In the genomic region with DNA sequence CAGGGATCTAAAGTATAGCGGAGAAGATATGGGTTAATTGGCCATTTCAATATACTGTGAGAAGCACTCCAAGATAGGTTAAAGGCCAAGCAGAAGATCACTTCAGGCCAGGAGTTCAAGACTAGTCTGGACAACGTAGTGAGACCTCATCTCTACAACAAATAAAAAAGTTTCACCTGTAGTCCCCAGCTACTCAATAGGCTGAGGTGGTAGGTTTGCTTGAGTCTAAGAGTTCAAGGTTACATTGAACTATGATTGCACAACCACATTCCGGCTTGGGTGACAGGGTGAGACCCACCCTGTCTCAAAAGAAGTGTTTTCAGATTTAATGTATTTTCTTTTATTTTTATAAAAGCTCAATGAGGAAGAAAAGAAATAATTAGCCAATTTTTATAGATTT, we compare ENCODE assay signal across 2 cellular contexts.
TF ChIP-seq lines count a peak whose summit lies in the region.

No MANE protein-coding gene starts in this region.

TF ChIP-seq in Ishikawa, 13 proteins besides CTCF, POLR2A, EP300 and RAD21:
- TF ChIP-seq CEBPB (IDR thresholded peaks at IDR 0.05) (peak; percentile 39; the same call in 1 of the 2 replicates), FOXM1 (IDR thresholded peaks at IDR 0.05; ENCODE audit: borderline replicate concordance, low read depth) (no peak), NFIC (IDR thresholded peaks at IDR 0.05) (no peak), YY1 (IDR thresholded peaks at IDR 0.05; ENCODE audit: low read depth) (no peak), CREB1 (IDR thresholded peaks at IDR 0.05; ENCODE audit: low read depth) (no peak)
- TF ChIP-seq, protein P1, sequence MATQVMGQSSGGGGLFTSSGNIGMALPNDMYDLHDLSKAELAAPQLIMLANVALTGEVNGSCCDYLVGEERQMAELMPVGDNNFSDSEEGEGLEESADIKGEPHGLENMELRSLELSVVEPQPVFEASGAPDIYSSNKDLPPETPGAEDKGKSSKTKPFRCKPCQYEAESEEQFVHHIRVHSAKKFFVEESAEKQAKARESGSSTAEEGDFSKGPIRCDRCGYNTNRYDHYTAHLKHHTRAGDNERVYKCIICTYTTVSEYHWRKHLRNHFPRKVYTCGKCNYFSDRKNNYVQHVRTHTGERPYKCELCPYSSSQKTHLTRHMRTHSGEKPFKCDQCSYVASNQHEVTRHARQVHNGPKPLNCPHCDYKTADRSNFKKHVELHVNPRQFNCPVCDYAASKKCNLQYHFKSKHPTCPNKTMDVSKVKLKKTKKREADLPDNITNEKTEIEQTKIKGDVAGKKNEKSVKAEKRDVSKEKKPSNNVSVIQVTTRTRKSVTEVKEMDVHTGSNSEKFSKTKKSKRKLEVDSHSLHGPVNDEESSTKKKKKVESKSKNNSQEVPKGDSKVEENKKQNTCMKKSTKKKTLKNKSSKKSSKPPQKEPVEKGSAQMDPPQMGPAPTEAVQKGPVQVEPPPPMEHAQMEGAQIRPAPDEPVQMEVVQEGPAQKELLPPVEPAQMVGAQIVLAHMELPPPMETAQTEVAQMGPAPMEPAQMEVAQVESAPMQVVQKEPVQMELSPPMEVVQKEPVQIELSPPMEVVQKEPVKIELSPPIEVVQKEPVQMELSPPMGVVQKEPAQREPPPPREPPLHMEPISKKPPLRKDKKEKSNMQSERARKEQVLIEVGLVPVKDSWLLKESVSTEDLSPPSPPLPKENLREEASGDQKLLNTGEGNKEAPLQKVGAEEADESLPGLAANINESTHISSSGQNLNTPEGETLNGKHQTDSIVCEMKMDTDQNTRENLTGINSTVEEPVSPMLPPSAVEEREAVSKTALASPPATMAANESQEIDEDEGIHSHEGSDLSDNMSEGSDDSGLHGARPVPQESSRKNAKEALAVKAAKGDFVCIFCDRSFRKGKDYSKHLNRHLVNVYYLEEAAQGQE (IDR thresholded peaks at IDR 0.05; ENCODE audit: low read depth): no peak

TF ChIP-seq in HepG2, 621 proteins besides CTCF, POLR2A, EP300 and RAD21 (continues in another document):
- TF ChIP-seq SMC3 (IDR thresholded peaks at IDR 0.05; ENCODE audit: low read length) (peak; percentile 36; the same call in 1 of the 2 replicates), SMAD9 (CRISPR knock-in tag; IDR thresholded peaks at IDR 0.05) (no peak), MED1 (CRISPR knock-in tag; IDR thresholded peaks at IDR 0.05) (peak; percentile 18; the same call in 1 of the 2 replicates), POGZ (CRISPR knock-in tag; IDR thresholded peaks at IDR 0.05) (peak; percentile 43; the same call in 1 of the 2 replicates), CEBPB (IDR thresholded peaks at IDR 0.05; ENCODE audit: borderline replicate concordance, low read depth, low read length) (peak; percentile 98), ARID2 (CRISPR knock-in tag; IDR thresholded peaks at IDR 0.05; ENCODE audit: borderline replicate concordance) (no peak), NR2C2 (CRISPR knock-in tag; IDR thresholded peaks at IDR 0.05; ENCODE audit: borderline replicate concordance) (peak; percentile 61), MIXL1 (CRISPR knock-in tag; IDR thresholded peaks at IDR 0.05) (0 out of 2 replicates have a peak, but pooled peaks have one; percentile 50), CEBPG (CRISPR knock-in tag; IDR thresholded peaks at IDR 0.05) (peak; percentile 95), ZNF558 (CRISPR knock-in tag; IDR thresholded peaks at IDR 0.05; ENCODE audit: borderline replicate concordance) (no peak), SIX4 (CRISPR knock-in tag; IDR thresholded peaks at IDR 0.05) (0 out of 2 replicates have a peak, but pooled peaks have one; percentile 44), NFYC (CRISPR knock-in tag; IDR thresholded peaks at IDR 0.05) (no peak), SOX6 (IDR thresholded peaks at IDR 0.05) (no peak), SOX6 (CRISPR knock-in tag; IDR thresholded peaks at IDR 0.05) (peak; percentile 65), PHF20 (CRISPR knock-in tag; IDR thresholded peaks at IDR 0.05) (no peak), RXRA (CRISPR knock-in tag; IDR thresholded peaks at IDR 0.05) (peak; percentile 58; the same call in 1 of the 2 replicates), RBM22 (optimal IDR thresholded peaks at IDR 0.05; ENCODE audit: low read length) (no peak), ZNF614 (CRISPR knock-in tag; IDR thresholded peaks at IDR 0.05; ENCODE audit: borderline replicate concordance) (peak; percentile 44; the same call in 1 of the 2 replicates), ZFYVE20 (CRISPR knock-in tag; IDR thresholded peaks at IDR 0.05; ENCODE audit: borderline replicate concordance, low read depth) (no peak), SALL1 (CRISPR knock-in tag; IDR thresholded peaks at IDR 0.05) (peak; percentile 14; the same call in 1 of the 2 replicates), SOX13 (IDR thresholded peaks at IDR 0.05) (no peak), SOX13 (CRISPR knock-in tag; conservative IDR thresholded peaks at IDR 0.05 in 1 of 2, IDR thresholded peaks at IDR 0.05 in 1 of 2) (peak in 1 of 2 experiments; percentile 63; a peak in 1 of 4 replicates), NR2F2 (IDR thresholded peaks at IDR 0.05; ENCODE audit: borderline replicate concordance, low read depth) (peak; percentile 50; the same call in 1 of the 2 replicates), KAT8 (CRISPR knock-in tag; IDR thresholded peaks at IDR 0.05) (peak; percentile 45; the same call in 1 of the 2 replicates), KDM5B (CRISPR knock-in tag; IDR thresholded peaks at IDR 0.05; ENCODE audit: borderline replicate concordance) (no peak), HMG20A (CRISPR knock-in tag; IDR thresholded peaks at IDR 0.05; ENCODE audit: borderline replicate concordance) (peak; percentile 73; the same call in 1 of the 2 replicates), ZNF569 (CRISPR knock-in tag; IDR thresholded peaks at IDR 0.05; ENCODE audit: borderline replicate concordance) (no peak), KMT2A (CRISPR knock-in tag; IDR thresholded peaks at IDR 0.05) (no peak), TEAD2 (CRISPR knock-in tag; IDR thresholded peaks at IDR 0.05) (no peak), HDAC2 (CRISPR knock-in tag; IDR thresholded peaks at IDR 0.05) (peak; percentile 70; the same call in 1 of the 2 replicates), TEAD3 (CRISPR knock-in tag; optimal IDR thresholded peaks at IDR 0.05; ENCODE audit: borderline replicate concordance) (peak; percentile 96), SKI (IDR thresholded peaks at IDR 0.05; ENCODE audit: partially characterized antibody) (peak; percentile 38), NCOR1 (IDR thresholded peaks at IDR 0.05; ENCODE audit: borderline replicate concordance, low read length) (peak; percentile 72; the same call in 1 of the 2 replicates), NCOA2 (CRISPR knock-in tag; IDR thresholded peaks at IDR 0.05) (peak; percentile 64), SIX1 (CRISPR knock-in tag; IDR thresholded peaks at IDR 0.05; ENCODE audit: borderline replicate concordance) (peak; percentile 41; the same call in 1 of the 2 replicates), FOXA1 (IDR thresholded peaks at IDR 0.05) (no peak), FOXA1 (CRISPR knock-in tag; IDR thresholded peaks at IDR 0.05) (no peak), ZNF644 (CRISPR knock-in tag; IDR thresholded peaks at IDR 0.05; ENCODE audit: low read depth) (peak; percentile 50; the same call in 1 of the 2 replicates)
- TF ChIP-seq, protein P2, sequence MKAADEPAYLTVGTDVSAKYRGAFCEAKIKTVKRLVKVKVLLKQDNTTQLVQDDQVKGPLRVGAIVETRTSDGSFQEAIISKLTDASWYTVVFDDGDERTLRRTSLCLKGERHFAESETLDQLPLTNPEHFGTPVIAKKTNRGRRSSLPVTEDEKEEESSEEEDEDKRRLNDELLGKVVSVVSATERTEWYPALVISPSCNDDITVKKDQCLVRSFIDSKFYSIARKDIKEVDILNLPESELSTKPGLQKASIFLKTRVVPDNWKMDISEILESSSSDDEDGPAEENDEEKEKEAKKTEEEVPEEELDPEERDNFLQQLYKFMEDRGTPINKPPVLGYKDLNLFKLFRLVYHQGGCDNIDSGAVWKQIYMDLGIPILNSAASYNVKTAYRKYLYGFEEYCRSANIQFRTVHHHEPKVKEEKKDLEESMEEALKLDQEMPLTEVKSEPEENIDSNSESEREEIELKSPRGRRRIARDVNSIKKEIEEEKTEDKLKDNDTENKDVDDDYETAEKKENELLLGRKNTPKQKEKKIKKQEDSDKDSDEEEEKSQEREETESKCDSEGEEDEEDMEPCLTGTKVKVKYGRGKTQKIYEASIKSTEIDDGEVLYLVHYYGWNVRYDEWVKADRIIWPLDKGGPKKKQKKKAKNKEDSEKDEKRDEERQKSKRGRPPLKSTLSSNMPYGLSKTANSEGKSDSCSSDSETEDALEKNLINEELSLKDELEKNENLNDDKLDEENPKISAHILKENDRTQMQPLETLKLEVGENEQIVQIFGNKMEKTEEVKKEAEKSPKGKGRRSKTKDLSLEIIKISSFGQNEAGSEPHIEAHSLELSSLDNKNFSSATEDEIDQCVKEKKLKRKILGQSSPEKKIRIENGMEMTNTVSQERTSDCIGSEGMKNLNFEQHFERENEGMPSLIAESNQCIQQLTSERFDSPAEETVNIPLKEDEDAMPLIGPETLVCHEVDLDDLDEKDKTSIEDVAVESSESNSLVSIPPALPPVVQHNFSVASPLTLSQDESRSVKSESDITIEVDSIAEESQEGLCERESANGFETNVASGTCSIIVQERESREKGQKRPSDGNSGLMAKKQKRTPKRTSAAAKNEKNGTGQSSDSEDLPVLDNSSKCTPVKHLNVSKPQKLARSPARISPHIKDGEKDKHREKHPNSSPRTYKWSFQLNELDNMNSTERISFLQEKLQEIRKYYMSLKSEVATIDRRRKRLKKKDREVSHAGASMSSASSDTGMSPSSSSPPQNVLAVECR (CRISPR knock-in tag; IDR thresholded peaks at IDR 0.05; ENCODE audit: borderline replicate concordance): peak; percentile 38; the same call in 1 of the 2 replicates
- TF ChIP-seq, protein P3, sequence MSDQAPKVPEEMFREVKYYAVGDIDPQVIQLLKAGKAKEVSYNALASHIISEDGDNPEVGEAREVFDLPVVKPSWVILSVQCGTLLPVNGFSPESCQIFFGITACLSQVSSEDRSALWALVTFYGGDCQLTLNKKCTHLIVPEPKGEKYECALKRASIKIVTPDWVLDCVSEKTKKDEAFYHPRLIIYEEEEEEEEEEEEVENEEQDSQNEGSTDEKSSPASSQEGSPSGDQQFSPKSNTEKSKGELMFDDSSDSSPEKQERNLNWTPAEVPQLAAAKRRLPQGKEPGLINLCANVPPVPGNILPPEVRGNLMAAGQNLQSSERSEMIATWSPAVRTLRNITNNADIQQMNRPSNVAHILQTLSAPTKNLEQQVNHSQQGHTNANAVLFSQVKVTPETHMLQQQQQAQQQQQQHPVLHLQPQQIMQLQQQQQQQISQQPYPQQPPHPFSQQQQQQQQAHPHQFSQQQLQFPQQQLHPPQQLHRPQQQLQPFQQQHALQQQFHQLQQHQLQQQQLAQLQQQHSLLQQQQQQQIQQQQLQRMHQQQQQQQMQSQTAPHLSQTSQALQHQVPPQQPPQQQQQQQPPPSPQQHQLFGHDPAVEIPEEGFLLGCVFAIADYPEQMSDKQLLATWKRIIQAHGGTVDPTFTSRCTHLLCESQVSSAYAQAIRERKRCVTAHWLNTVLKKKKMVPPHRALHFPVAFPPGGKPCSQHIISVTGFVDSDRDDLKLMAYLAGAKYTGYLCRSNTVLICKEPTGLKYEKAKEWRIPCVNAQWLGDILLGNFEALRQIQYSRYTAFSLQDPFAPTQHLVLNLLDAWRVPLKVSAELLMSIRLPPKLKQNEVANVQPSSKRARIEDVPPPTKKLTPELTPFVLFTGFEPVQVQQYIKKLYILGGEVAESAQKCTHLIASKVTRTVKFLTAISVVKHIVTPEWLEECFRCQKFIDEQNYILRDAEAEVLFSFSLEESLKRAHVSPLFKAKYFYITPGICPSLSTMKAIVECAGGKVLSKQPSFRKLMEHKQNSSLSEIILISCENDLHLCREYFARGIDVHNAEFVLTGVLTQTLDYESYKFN (CRISPR knock-in tag; conservative IDR thresholded peaks at IDR 0.05): peak; percentile 58
- TF ChIP-seq, protein P4, sequence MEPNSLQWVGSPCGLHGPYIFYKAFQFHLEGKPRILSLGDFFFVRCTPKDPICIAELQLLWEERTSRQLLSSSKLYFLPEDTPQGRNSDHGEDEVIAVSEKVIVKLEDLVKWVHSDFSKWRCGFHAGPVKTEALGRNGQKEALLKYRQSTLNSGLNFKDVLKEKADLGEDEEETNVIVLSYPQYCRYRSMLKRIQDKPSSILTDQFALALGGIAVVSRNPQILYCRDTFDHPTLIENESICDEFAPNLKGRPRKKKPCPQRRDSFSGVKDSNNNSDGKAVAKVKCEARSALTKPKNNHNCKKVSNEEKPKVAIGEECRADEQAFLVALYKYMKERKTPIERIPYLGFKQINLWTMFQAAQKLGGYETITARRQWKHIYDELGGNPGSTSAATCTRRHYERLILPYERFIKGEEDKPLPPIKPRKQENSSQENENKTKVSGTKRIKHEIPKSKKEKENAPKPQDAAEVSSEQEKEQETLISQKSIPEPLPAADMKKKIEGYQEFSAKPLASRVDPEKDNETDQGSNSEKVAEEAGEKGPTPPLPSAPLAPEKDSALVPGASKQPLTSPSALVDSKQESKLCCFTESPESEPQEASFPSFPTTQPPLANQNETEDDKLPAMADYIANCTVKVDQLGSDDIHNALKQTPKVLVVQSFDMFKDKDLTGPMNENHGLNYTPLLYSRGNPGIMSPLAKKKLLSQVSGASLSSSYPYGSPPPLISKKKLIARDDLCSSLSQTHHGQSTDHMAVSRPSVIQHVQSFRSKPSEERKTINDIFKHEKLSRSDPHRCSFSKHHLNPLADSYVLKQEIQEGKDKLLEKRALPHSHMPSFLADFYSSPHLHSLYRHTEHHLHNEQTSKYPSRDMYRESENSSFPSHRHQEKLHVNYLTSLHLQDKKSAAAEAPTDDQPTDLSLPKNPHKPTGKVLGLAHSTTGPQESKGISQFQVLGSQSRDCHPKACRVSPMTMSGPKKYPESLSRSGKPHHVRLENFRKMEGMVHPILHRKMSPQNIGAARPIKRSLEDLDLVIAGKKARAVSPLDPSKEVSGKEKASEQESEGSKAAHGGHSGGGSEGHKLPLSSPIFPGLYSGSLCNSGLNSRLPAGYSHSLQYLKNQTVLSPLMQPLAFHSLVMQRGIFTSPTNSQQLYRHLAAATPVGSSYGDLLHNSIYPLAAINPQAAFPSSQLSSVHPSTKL (CRISPR knock-in tag; IDR thresholded peaks at IDR 0.05): peak; percentile 82
- TF ChIP-seq, protein P5, sequence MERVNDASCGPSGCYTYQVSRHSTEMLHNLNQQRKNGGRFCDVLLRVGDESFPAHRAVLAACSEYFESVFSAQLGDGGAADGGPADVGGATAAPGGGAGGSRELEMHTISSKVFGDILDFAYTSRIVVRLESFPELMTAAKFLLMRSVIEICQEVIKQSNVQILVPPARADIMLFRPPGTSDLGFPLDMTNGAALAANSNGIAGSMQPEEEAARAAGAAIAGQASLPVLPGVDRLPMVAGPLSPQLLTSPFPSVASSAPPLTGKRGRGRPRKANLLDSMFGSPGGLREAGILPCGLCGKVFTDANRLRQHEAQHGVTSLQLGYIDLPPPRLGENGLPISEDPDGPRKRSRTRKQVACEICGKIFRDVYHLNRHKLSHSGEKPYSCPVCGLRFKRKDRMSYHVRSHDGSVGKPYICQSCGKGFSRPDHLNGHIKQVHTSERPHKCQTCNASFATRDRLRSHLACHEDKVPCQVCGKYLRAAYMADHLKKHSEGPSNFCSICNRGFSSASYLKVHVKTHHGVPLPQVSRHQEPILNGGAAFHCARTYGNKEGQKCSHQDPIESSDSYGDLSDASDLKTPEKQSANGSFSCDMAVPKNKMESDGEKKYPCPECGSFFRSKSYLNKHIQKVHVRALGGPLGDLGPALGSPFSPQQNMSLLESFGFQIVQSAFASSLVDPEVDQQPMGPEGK (CRISPR knock-in tag; IDR thresholded peaks at IDR 0.05): 0 out of 2 replicates have a peak, but pooled peaks have one; percentile 9
- TF ChIP-seq, protein P6, sequence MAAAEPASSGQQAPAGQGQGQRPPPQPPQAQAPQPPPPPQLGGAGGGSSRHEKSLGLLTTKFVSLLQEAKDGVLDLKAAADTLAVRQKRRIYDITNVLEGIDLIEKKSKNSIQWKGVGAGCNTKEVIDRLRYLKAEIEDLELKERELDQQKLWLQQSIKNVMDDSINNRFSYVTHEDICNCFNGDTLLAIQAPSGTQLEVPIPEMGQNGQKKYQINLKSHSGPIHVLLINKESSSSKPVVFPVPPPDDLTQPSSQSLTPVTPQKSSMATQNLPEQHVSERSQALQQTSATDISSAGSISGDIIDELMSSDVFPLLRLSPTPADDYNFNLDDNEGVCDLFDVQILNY (CRISPR knock-in tag; conservative IDR thresholded peaks at IDR 0.05): no peak
